9 cellular contexts compared by ENCODE assay signal in genomic region chr10:5975641-5976473, GRCh38. TPM values are rescaled to one million over a fixed set of nuclear protein-coding genes. Genes with fewer than 3 reads are reported as not detected.
DNase-seq lines count a peak whose midpoint lies in the region; ATAC-seq, FAIRE-seq and TF ChIP-seq lines count a peak whose summit lies in the region.
"Had no signal": no experiment of that assay in that cellular context is flagged by ENCODE, and none has a peak within 500 bp of the region (broad histone marks: within the 10 kb centered on the region; RNA-seq: fewer than 3 reads in every experiment).

No MANE protein-coding gene starts in this region.

- H3K27ac ChIP-seq in RWPE1: peak overlapping the region; percentile 88
- peak overlapping the region; percentile 90 to 99 for H3K27ac ChIP-seq in lung (ENCODE audit: low read depth in 1 of 2, low read length in 1 of 2)

- in situ Hi-C loops in astrocyte of the spinal cord (cut with HindIII; ENCODE audit: low sequenced_read_pairs): no loop called here

- no peaks in the 10 kb centered on the region for H3K36me3 ChIP-seq in lung (ENCODE audit: control insufficient read depth in 2 of 2, insufficient read depth in 2 of 2, low read length in 2 of 2)

- no peaks in the 10 kb centered on the region for H3K9me3 ChIP-seq in lung (ENCODE audit: control insufficient read depth in 2 of 2, insufficient read depth in 1 of 2, low read length in 1 of 2)

- DNase-seq in RWPE1 (ENCODE audit: low spot score) (peak; percentile 13), astrocyte of the spinal cord (ENCODE audit: low read depth, low spot score) (no peak), lung (ENCODE audit: low spot score) (no peak), NCI-H2029 treated with DMSO at 0.1 percent for 48 hours (lab: John Stamatoyannopoulos, UW) (no peak), D721Med (ENCODE audit: insufficient read length, low spot score) (no peak)
- DNase-seq in stimulated activated CD8-positive, alpha-beta memory T cell treated with anti-CD3 and anti-CD28 coated beads, Interleukin-2, amount 100 ng/mL, for 48 hours (ENCODE audit: low read depth in 2 of 2): peak; percentile 48 to 50

- peak overlapping the region; percentile 63 for H3K4me3 ChIP-seq in astrocyte of the spinal cord (ENCODE audit: low read depth, low read length)
- H3K4me3 ChIP-seq in lung: peak overlapping the region; percentile 99

- H3K27me3 ChIP-seq in lung (ENCODE audit: control insufficient read depth, insufficient read depth): no peaks in the 10 kb centered on the region

- ATAC-seq in GM18867 (IDR thresholded peaks at IDR 0.05; ENCODE audit: unreplicated experiment) (peak; percentile 64), HG02981 (IDR thresholded peaks at IDR 0.05; ENCODE audit: unreplicated experiment) (peak; percentile 65), lung (ENCODE audit: insufficient read depth, low FRiP score) (no peak)

- no peak for FAIRE-seq in D721Med (lab: Jason Lieb, UNC)
- FAIRE-seq: frontal cortex had no signal

- POLR2A ChIA-PET in RWPE1 (lab: Yijun Ruan, JAX; ENCODE audit: low non-redundant PET): interaction anchor here (0.5 kb wide), 1 partner anchor 167 kb away, joined by 3 read pairs; no protein-coding TSS in a partner anchor

- CTCF ChIA-PET in RWPE1 (lab: Yijun Ruan, JAX): interaction anchor here (0.6 kb wide), 1 partner anchor 76 kb away, joined by 3 read pairs; no protein-coding TSS in a partner anchor

- WGBS in lung, 2 donors: 61 to 63% methylated on average over 20 of the region's 20 CpGs

- peaks cover 0 to 11% of the 10 kb centered on the region in 2 donors for H3K4me1 ChIP-seq in lung (ENCODE audit: control insufficient read depth in 2 of 2, insufficient read depth in 2 of 2, low read length in 2 of 2)

- TF ChIP-seq CTCF in RWPE1 (conservative IDR thresholded peaks at IDR 0.05; ENCODE audit: low read depth): no peak
- TF ChIP-seq CTCF in astrocyte of the spinal cord (IDR thresholded peaks at IDR 0.05; ENCODE audit: low read depth, low read length): no peak
- TF ChIP-seq CTCF in lung (IDR thresholded peaks at IDR 0.05; ENCODE audit: control extremely low read depth, extremely low read depth): no peak
- TF ChIP-seq CTCF in D721Med (IDR thresholded peaks at IDR 0.05; ENCODE audit: insufficient read depth, missing control alignments): no peak

RNA-seq across cellular contexts. Expression of gene IL15RA, which starts 1.5 kb away (rescaled TPM):
- 10 to 100 TPM; 13.2 to 40.0 TPM for total RNA-seq in lung
- polyA plus RNA-seq in lung: 10 to 100 TPM; 25.5 to 67.7 TPM
- total RNA-seq: frontal cortex had no signal

Comparison
In these comparisons a context has a peak if more than half of its experiments do, and no peak if none do; other contexts are left out.
1. DNase-seq: peak in RWPE1 (single experiment) and stimulated activated CD8-positive, alpha-beta memory T cell treated with anti-CD3 and anti-CD28 coated beads, Interleukin-2, amount 100 ng/mL, for 48 hours (2 of 2); none in astrocyte of the spinal cord (single experiment), lung (single experiment), NCI-H2029 treated with DMSO at 0.1 percent for 48 hours (single experiment) and D721Med (single experiment).